Comparison of ENCODE assay signal across 1 cellular context in genomic region chr20:33013701-33014326, GRCh38.
TF ChIP-seq lines count a peak whose summit lies in the region.

No MANE protein-coding gene starts in this region.

TF ChIP-seq in K562, 482 proteins besides CTCF, POLR2A, EP300 and RAD21:
- TF ChIP-seq RBM25 (IDR thresholded peaks at IDR 0.05; ENCODE audit: low read depth, low read length, severe bottlenecking) (peak; percentile 37), CC2D1A (IDR thresholded peaks at IDR 0.05) (no peak), RBFOX2 (IDR thresholded peaks at IDR 0.05; ENCODE audit: low read depth, low read length) (no peak), ZFP36 (IDR thresholded peaks at IDR 0.05; ENCODE audit: low read depth, low read length, partially characterized antibody) (peak; percentile 40)
